7 cellular contexts compared by ENCODE assay signal in the genomic region with DNA sequence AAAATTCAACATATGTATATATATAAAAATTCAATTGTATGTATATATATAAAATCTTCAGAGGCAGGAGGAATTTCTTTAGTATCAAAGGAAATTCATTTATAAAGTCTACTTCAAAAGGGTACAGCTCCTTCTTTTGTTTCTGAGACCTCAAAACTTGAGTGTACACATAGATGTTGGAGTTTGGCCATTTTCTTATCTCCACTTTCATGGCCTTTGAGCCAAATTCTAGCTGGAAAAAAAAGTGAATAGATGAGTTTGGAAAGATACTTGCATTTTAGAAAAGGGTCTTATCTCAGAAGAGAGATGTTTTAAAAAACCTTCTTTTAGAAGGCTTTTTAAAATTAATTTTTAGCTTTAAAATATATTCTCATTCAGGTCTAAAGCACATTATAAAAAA.
"Had no signal": no experiment of that assay in that cellular context is flagged by ENCODE, and none has a peak within 500 bp of the region (broad histone marks: within the 10 kb centered on the region; RNA-seq: fewer than 3 reads in every experiment).

No MANE protein-coding gene starts in this region.

- H3K27ac Mint-ChIP-seq: GM23338, H9, IgD-negative memory B cell had no signal

- H3K4me2 ChIP-seq: GM23338 had no signal

- FAIRE-seq: H1, H54, HTR-8/SVneo had no signal

- DNase-seq: H9, HCEC 1CT had no signal

- H3K9me3 Mint-ChIP-seq: GM23338, H9, IgD-negative memory B cell had no signal

- H3K4me3 Mint-ChIP-seq: GM23338, H9, IgD-negative memory B cell had no signal

- H3K27me3 Mint-ChIP-seq: IgD-negative memory B cell had no signal

- H3K4me3 ChIP-seq: GM23338 had no signal

- H3K4me1 Mint-ChIP-seq: GM23338 had no signal

- H2AFZ ChIP-seq: GM23338 had no signal

- ATAC-seq: GM23338 had no signal
